ENCODE assay signal across 8 cellular contexts in the genomic region with DNA sequence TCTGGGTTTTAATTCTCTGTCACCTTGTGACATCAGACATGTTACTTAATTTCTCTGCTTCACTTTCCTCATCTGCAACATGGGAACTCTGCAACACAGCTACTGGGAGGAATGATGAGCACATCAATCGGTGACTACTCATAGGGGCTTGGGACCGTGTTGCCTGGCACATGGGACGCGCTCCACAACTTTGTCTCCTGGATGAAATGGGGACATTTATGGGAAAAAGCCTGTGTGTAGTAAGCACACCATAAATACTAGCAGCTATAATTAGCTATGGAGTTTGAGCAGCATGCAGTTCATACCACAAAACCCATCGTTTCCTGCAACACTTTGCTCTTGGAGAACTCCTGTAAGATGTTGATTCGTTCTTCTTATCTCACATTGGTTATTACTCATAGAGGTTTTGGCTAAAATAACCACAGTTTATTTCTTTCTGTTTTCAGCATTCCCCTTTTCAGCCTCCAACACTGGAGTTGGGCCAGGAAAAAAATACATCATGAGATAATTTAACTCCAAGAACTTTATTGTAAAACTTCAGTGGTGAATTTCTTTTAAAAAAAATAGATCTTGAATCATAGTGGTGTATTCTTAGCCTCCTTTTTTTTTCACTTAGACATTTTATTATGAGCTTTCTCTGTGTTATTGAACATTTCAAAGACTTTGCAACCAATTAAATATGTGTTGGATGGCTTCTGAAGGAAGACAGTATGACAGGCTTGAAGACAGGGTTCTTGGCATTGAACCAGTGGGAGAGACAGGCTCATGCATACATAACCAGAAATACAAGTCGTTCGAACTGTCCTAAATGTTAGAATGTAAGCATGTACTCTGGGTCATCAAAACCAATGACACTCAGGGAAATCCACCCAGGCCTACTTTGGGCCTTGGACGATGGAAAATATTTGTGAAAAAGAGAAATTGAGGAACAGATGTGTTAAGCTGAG.
A peak's percentile ranks its signal among the peaks of the same experiment; 100 is the strongest.
DNase-seq lines count a peak whose midpoint lies in the region; ATAC-seq lines count a peak whose summit lies in the region.

No MANE protein-coding gene starts in this region.

- H3K36me3 ChIP-seq in subcutaneous abdominal adipose tissue (ENCODE audit: control insufficient read depth in 5 of 5, insufficient read depth in 5 of 5, low read length in 5 of 5) = peaks cover 0 to 20% (median 9%) of the 10 kb centered on the region in 5 donors

- no peak overlapping the region for H3K9ac ChIP-seq in subcutaneous abdominal adipose tissue (ENCODE audit: low read length in 5 of 5)

- peak overlapping the region; percentile 44 for H3K4me3 Mint-ChIP-seq in activated T-cell treated with anti-CD3 and anti-CD28 coated beads, Interleukin-2, amount 50 U/mL, for 24 hours

- H3K9me3 Mint-ChIP-seq in activated T-cell treated with anti-CD3 and anti-CD28 coated beads, Interleukin-2, amount 50 U/mL, for 24 hours = peaks cover 2% of the 10 kb centered on the region

- H3K9me3 ChIP-seq in right cardiac atrium (ENCODE audit: control insufficient read depth, low read length) (no peaks in the 10 kb centered on the region), subcutaneous abdominal adipose tissue (ENCODE audit: control insufficient read depth in 5 of 5, low read length in 5 of 5) (no peaks in the 10 kb centered on the region)

- H3K4me3 ChIP-seq in right cardiac atrium (ENCODE audit: low read length) (no peak overlapping the region), subcutaneous abdominal adipose tissue (ENCODE audit: low read depth in 1 of 5, low read length in 5 of 5) (no peak overlapping the region)

- peaks cover 2% of the 10 kb centered on the region for H3K27me3 Mint-ChIP-seq in activated T-cell treated with anti-CD3 and anti-CD28 coated beads, Interleukin-2, amount 50 U/mL, for 24 hours

- H3K27me3 ChIP-seq in right cardiac atrium (ENCODE audit: control insufficient read depth, insufficient read depth) = no peaks in the 10 kb centered on the region
- no peaks in the 10 kb centered on the region for H3K27me3 ChIP-seq in subcutaneous abdominal adipose tissue (ENCODE audit: control insufficient read depth in 5 of 5, insufficient read depth in 4 of 5, low read length in 5 of 5)

- peaks cover 52% of the 10 kb centered on the region for H3K36me3 Mint-ChIP-seq in activated T-cell treated with anti-CD3 and anti-CD28 coated beads, Interleukin-2, amount 50 U/mL, for 24 hours (ENCODE audit: low read depth)

- intact Hi-C loops in right cardiac atrium (cut with DNase I) = no loop called here

- H3K4me1 ChIP-seq in right cardiac atrium (ENCODE audit: control insufficient read depth, insufficient read depth, low read length) (peaks cover 2% of the 10 kb centered on the region), subcutaneous abdominal adipose tissue (ENCODE audit: control insufficient read depth in 5 of 5, insufficient read depth in 5 of 5, low read length in 5 of 5) (peaks cover 0 to 23% (median 7%) of the 10 kb centered on the region in 5 donors)

- H3K27ac ChIP-seq in right cardiac atrium (ENCODE audit: low read length) = peak overlapping the region; percentile 65
- peak overlapping the region; percentile 22 for H3K27ac ChIP-seq in subcutaneous abdominal adipose tissue (ENCODE audit: low read depth, low read length)

- ATAC-seq in HG03565 (IDR thresholded peaks at IDR 0.05; ENCODE audit: unreplicated experiment) (peak; percentile 25), right cardiac atrium (peak; percentile 79 to 85), GM19324 (IDR thresholded peaks at IDR 0.05; ENCODE audit: low FRiP score, unreplicated experiment) (no peak)

- 42% methylated on average over 9 of the region's 9 CpGs for WGBS in right cardiac atrium

- H3K4me1 Mint-ChIP-seq in activated T-cell treated with anti-CD3 and anti-CD28 coated beads, Interleukin-2, amount 50 U/mL, for 24 hours (ENCODE audit: low read depth) = peaks cover 96% of the 10 kb centered on the region

- H3K27ac Mint-ChIP-seq in activated T-cell treated with anti-CD3 and anti-CD28 coated beads, Interleukin-2, amount 50 U/mL, for 24 hours = peak overlapping the region; percentile 88

- DNase-seq in ELR (ENCODE audit: low read depth) (peak; percentile 84), right cardiac atrium (no peak), NCI-H526 (lab: John Stamatoyannopoulos, UW) (no peak), NCI-H82 (lab: John Stamatoyannopoulos, UW) (no peak)
- DNase-seq in activated T-cell treated with anti-CD3 and anti-CD28 coated beads, Interleukin-2, amount 50 U/mL, for 24 hours = peak; percentile 58

Comparison
In these comparisons a context has a peak if more than half of its experiments do, and no peak if none do; other contexts are left out.
1. DNase-seq: peak in ELR (single experiment) and activated T-cell treated with anti-CD3 and anti-CD28 coated beads, Interleukin-2, amount 50 U/mL, for 24 hours (single experiment); none in right cardiac atrium (0 of 3), NCI-H526 (0 of 2) and NCI-H82 (single experiment).